Comparison of ENCODE assay signal across 18 cellular contexts in genomic region chr2:105906481-105906880, GRCh38.
"Had no signal": no experiment of that assay in that cellular context is flagged by ENCODE, and none has a peak within 500 bp of the region (broad histone marks: within the 10 kb centered on the region; RNA-seq: fewer than 3 reads in every experiment).

No MANE protein-coding gene starts in this region.

- H3K9me3 ChIP-seq: esophagus squamous epithelium, neutrophil, pancreas, thyroid gland had no signal

- DNase-seq: activated B cell treated with CpG ODN at 0.5 μM for 24 hours; activated CD4-positive, alpha-beta memory T cell treated with anti-CD3 and anti-CD28 coated beads for 36 hours; activated CD4-positive, alpha-beta T cell treated with anti-CD3 and anti-CD28 coated beads for 4 hours; activated gamma-delta T cell; activated T-cell treated with anti-CD3 and anti-CD28 coated beads, Interleukin-2, amount 50 U/mL, for 48 hours; amniotic stem cell; dermis blood vessel endothelial cell; effector memory CD4-positive, alpha-beta T cell; esophagus squamous epithelium; natural killer cell; pancreas; stimulated activated CD4-positive, alpha-beta T cell treated with anti-CD3 and anti-CD28 coated beads, Interleukin-4, amount 100 ng/mL, for 24 hours; thyroid gland had no signal

- H3K4me3 Mint-ChIP-seq: activated B cell treated with CpG ODN at 0.5 μM for 24 hours; activated CD4-positive, alpha-beta memory T cell treated with anti-CD3 and anti-CD28 coated beads for 36 hours; memory B cell; natural killer cell; stimulated activated effector memory CD8-positive, alpha-beta T cell treated with anti-CD3 and anti-CD28 coated beads, Interleukin-12 subunit alpha, Interleukin-12 subunit beta, amount 100 ng/mL, for 72 hours had no signal

- H3K9me3 Mint-ChIP-seq: activated naive CD4-positive, alpha-beta T cell treated with anti-CD3 and anti-CD28 coated beads, Interleukin-2, amount 50 U/mL, for 24 hours; natural killer cell had no signal

- H3K4me1 ChIP-seq: pancreas, thyroid gland had no signal

- H3K27me3 Mint-ChIP-seq: activated B cell treated with CpG ODN at 0.5 μM for 24 hours; activated CD4-positive, alpha-beta memory T cell treated with anti-CD3 and anti-CD28 coated beads for 36 hours; activated naive CD4-positive, alpha-beta T cell treated with anti-CD3 and anti-CD28 coated beads, Interleukin-2, amount 50 U/mL, for 24 hours; memory B cell had no signal

- H3K36me3 ChIP-seq: esophagus squamous epithelium, neutrophil, pancreas, thyroid gland had no signal

- H3K36me3 Mint-ChIP-seq: natural killer cell; stimulated activated effector memory CD8-positive, alpha-beta T cell treated with anti-CD3 and anti-CD28 coated beads, Interleukin-12 subunit alpha, Interleukin-12 subunit beta, amount 100 ng/mL, for 72 hours had no signal

- ATAC-seq: natural killer cell; pancreas; sciatic nerve; stimulated activated effector memory CD8-positive, alpha-beta T cell treated with anti-CD3 and anti-CD28 coated beads, Interleukin-12 subunit alpha, Interleukin-12 subunit beta, amount 100 ng/mL, for 72 hours had no signal

- H3K4me3 ChIP-seq: esophagus squamous epithelium, pancreas, thyroid gland had no signal

- H3K27ac Mint-ChIP-seq: activated CD4-positive, alpha-beta memory T cell treated with anti-CD3 and anti-CD28 coated beads for 36 hours; natural killer cell had no signal

- H3K27me3 ChIP-seq: esophagus squamous epithelium, neutrophil, pancreas, thyroid gland had no signal

- H3K27ac ChIP-seq: esophagus squamous epithelium, neutrophil, pancreas, thyroid gland had no signal
